Comparison of ENCODE assay signal across 8 cellular contexts in the genomic region with DNA sequence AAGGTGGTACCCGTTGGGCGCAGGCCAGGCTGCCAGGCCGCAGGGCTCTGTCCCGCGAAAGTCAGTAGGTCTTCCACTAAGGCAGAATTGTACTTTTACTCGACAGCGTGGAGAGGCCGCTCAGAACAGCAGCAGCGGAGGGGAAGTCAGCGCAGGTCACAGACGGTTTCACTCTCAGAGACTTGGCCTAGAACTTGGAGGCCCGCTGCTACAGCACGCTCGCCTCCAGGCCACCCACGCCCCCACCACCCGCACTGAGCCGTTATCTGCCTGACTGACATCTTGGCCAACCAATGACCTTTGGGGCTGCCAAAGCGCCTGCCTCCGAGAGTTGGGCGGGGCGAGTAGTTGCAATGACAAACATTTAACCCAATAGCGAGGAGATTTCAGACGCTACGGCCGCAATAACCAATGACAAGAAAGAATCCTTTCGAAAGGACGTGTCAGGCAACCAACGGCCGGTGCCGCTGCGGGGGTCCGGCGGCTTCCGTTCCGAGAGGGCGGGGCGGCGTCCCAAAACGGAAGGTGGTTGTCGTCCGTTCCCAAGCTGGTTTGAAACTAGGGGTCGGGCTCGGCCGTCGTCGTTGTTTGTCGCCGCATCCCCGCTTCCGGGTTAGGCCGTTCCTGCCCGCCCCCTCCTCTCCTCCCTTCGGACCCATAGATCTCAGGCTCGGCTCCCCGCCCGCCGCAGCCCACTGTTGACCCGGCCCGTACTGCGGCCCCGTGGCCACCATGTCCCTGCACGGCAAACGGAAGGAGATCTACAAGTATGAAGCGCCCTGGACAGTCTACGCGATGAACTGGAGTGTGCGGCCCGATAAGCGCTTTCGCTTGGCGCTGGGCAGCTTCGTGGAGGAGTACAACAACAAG. TPM values are rescaled to one million over a fixed set of nuclear protein-coding genes. Genes with fewer than 3 reads are reported as not detected.
DNase-seq lines count a peak whose midpoint lies in the region; ATAC-seq and TF ChIP-seq lines count a peak whose summit lies in the region.

A gene with protein sequence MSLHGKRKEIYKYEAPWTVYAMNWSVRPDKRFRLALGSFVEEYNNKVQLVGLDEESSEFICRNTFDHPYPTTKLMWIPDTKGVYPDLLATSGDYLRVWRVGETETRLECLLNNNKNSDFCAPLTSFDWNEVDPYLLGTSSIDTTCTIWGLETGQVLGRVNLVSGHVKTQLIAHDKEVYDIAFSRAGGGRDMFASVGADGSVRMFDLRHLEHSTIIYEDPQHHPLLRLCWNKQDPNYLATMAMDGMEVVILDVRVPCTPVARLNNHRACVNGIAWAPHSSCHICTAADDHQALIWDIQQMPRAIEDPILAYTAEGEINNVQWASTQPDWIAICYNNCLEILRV (plus strand): TSS at position 532 of the 870 bp plus-strand sequence. CDS start 201 bp downstream, at position 733.

- H3K27ac ChIP-seq in testis = peak within 1 kb of the TSS; percentile 90 to 92

- no peaks in the 10 kb centered on the region for H3K27me3 ChIP-seq in testis

- 0 to 1% methylated on average over 34 to 65 of the region's 72 CpGs for WGBS in testis, 2 donors

- no peak for TF ChIP-seq POLR2A in testis (IDR thresholded peaks at IDR 0.05)

- peaks cover 18% of the 10 kb centered on the region for H3K4me1 ChIP-seq in testis

- no peaks in the 10 kb centered on the region for H3K9me3 Mint-ChIP-seq in activated naive CD4-positive, alpha-beta T cell treated with anti-CD3 and anti-CD28 coated beads, Interleukin-2, amount 50 U/mL, for 72 hours

- peak within 1 kb of the TSS; percentile 96 to 99 for H3K27ac Mint-ChIP-seq in activated naive CD4-positive, alpha-beta T cell treated with anti-CD3 and anti-CD28 coated beads, Interleukin-2, amount 50 U/mL, for 72 hours

- TF ChIP-seq CTCF in omental fat pad (IDR thresholded peaks at IDR 0.05) = no peak
- TF ChIP-seq CTCF in testis (IDR thresholded peaks at IDR 0.05) = no peak

- intact Hi-C loops in testis (cut with DNase I; ENCODE audit: low total_unique reads) = loop anchor here (10.0 kb wide), 1 partner anchor 115 kb away; no protein-coding TSS in a partner anchor

- ATAC-seq in HG02610 (IDR thresholded peaks at IDR 0.05; ENCODE audit: unreplicated experiment) (peak; percentile 94), omental fat pad (ENCODE audit: low FRiP score) (peak; percentile 99)
- ATAC-seq in activated naive CD4-positive, alpha-beta T cell treated with anti-CD3 and anti-CD28 coated beads, Interleukin-2, amount 50 U/mL, for 72 hours = peak; percentile 95 to 96

- peak within 1 kb of the TSS; percentile 85 for H3K4me3 ChIP-seq in GM08714 (ENCODE audit: low read length)
- peak within 1 kb of the TSS; percentile 84 to 94 for H3K4me3 ChIP-seq in testis

- H3K36me3 Mint-ChIP-seq in activated naive CD4-positive, alpha-beta T cell treated with anti-CD3 and anti-CD28 coated beads, Interleukin-2, amount 50 U/mL, for 72 hours = peaks cover 11 to 32% of the 10 kb centered on the region in 2 donors

- no peaks in the 10 kb centered on the region for H3K9me3 ChIP-seq in testis

- DNase-seq in NCI-H1092 treated with DMSO at 0.1 percent for 48 hours (lab: John Stamatoyannopoulos, UW) (peak; percentile 100), SKM-1 (lab: John Stamatoyannopoulos, UW; ENCODE audit: unreplicated experiment) (peak; percentile 99), glomerular endothelial cell (ENCODE audit: extremely low read depth, low read depth, low spot score) (peak; percentile 99), omental fat pad (ENCODE audit: low spot score) (peak; percentile 98), testis (peak; percentile 100)
- peak; percentile 98 to 100 for DNase-seq in activated naive CD4-positive, alpha-beta T cell treated with anti-CD3 and anti-CD28 coated beads, Interleukin-2, amount 50 U/mL, for 72 hours (ENCODE audit: low spot score in 2 of 2)

- H3K36me3 ChIP-seq in testis (ENCODE audit: low read depth, missing control alignments) = no peaks in the 10 kb centered on the region

RNA-seq across cellular contexts. Expression of the gene that starts here (rescaled TPM):
- total RNA-seq in activated naive CD4-positive, alpha-beta T cell treated with anti-CD3 and anti-CD28 coated beads, Interleukin-2, amount 50 U/mL, for 72 hours = 100 to 1,000 TPM; 111 to 123 TPM
- total RNA-seq in glomerular endothelial cell (45.2 and 60.3 TPM in 2 replicates), omental fat pad (10 to 100 TPM; 18.8 to 29.3 (median 27.3) TPM), testis (10 to 100 TPM; 51.7 to 66.8 TPM)
- 164 TPM for polyA plus RNA-seq in testis (ENCODE audit: insufficient read depth, low read depth, low replicate concordance)

Comparison
In these comparisons a context has a peak if more than half of its experiments do, and no peak if none do; other contexts are left out.
1. Peak in every context shown above with its lines: DNase-seq, ATAC-seq, H3K4me3 ChIP-seq and H3K27ac ChIP-seq.